ENCODE assay signal across 10 cellular contexts in genomic region chr5:179803651-179804598, GRCh38. TPM values are rescaled to one million over a fixed set of nuclear protein-coding genes. Genes with fewer than 3 reads are reported as not detected.
A peak's percentile ranks its signal among the peaks of the same experiment; 100 is the strongest.
DNase-seq lines count a peak whose midpoint lies in the region; ATAC-seq, FAIRE-seq and TF ChIP-seq lines count a peak whose summit lies in the region.
"Had no signal": no experiment of that assay in that cellular context is flagged by ENCODE, and none has a peak within 500 bp of the region (broad histone marks: within the 10 kb centered on the region; RNA-seq: fewer than 3 reads in every experiment).

No MANE protein-coding gene starts in this region.

- CTCF ChIA-PET in SK-N-SH (lab: Yijun Ruan, JAX) = no interaction called here
- CTCF ChIA-PET in H1 (lab: Charles Lee; ENCODE audit: partially characterized antibody) = interaction anchor here (0.9 to 3.9 kb wide), 7 partner anchors 10 to 67 kb away, joined by 3 to 23 read pairs (median 4); no protein-coding TSS in a partner anchor

- no peaks in the 10 kb centered on the region for H3K9me2 ChIP-seq in SK-N-SH

- no peak for TF ChIP-seq CTCF in SK-N-SH (IDR thresholded peaks at IDR 0.05)
- TF ChIP-seq CTCF in H1 (IDR thresholded peaks at IDR 0.05; ENCODE audit: control extremely low read depth in 1 of 3, insufficient read depth in 1 of 3, low read depth in 1 of 3, low read length in 3 of 3) = no peak

- POLR2A ChIA-PET in SK-N-SH (lab: Yijun Ruan, JAX) = interaction anchor here (0.9 kb wide), 1 partner anchor 14 kb away, joined by 3 read pairs; no protein-coding TSS in a partner anchor
- POLR2A ChIA-PET in H1 (lab: Charles Lee; ENCODE audit: partially characterized antibody) = interaction anchor here (0.7 to 16.9 kb wide), 5 partner anchors 10 to 180 kb away, joined by 3 to 207 read pairs (median 4); partner anchors contain the start of genes HNRNPH1, LTC4S and SQSTM1

- DNase-seq in SK-N-SH (no peak), SIG-M5 (lab: John Stamatoyannopoulos, UW) (peak; percentile 57), H1 (ENCODE audit: low read depth in 1 of 2, low spot score in 2 of 2) (peak in 1 of 2 experiments; percentile 44), small intestine (peak; percentile 36), RPMI8226 (no peak), activated gamma-delta T cell treated with Interleukin-2 at 50 U/mL for 16 hours (no peak)

- 0 out of 2 replicates have a peak overlapping the region, but pooled peaks have one; percentile 20 for H2BK5ac ChIP-seq in H1 (ENCODE audit: low read depth, low read length)

- H3K23me2 ChIP-seq in H1 (ENCODE audit: low read depth, low read length) = peaks cover 10% of the 10 kb centered on the region; the same call in 1 of the 2 replicates

- H3K4me1 ChIP-seq in SK-N-SH (ENCODE audit: control insufficient read depth in 1 of 2, insufficient read depth in 2 of 2, low read depth in 1 of 2, low read length in 1 of 2) (peaks cover 16 to 23% of the 10 kb centered on the region in 2 experiments; a peak in 3 of 4 replicates), H1 (replicated peaks in 1 of 4; ENCODE audit: control insufficient read depth in 3 of 4, insufficient read depth in 4 of 4, low read length in 3 of 4) (peaks cover 0 to 32% (median 30%) of the 10 kb centered on the region in 4 experiments; a peak in 6 of 7 replicates), small intestine (ENCODE audit: control insufficient read depth in 2 of 2, insufficient read depth in 1 of 2, low read depth in 1 of 2, low read length in 1 of 2) (peaks cover 0 to 7% of the 10 kb centered on the region in 2 donors)

- no peak for FAIRE-seq in H1 (lab: Jason Lieb, UNC)
- FAIRE-seq in small intestine (lab: Jason Lieb, UNC) = no peak
- FAIRE-seq: G401.6, TTC549 had no signal

- H4K20me1 ChIP-seq in SK-N-SH (ENCODE audit: insufficient read depth) (peaks cover 37% of the 10 kb centered on the region), H1 (replicated peaks in 1 of 2; ENCODE audit: control insufficient read depth in 1 of 2, insufficient read depth in 2 of 2, low read length in 2 of 2) (peaks cover 8 to 26% of the 10 kb centered on the region in 2 experiments)

- H2BK12ac ChIP-seq in H1 (ENCODE audit: low read depth, low read length) = no peak overlapping the region

- H4K5ac ChIP-seq in H1 (ENCODE audit: insufficient read length, low read depth, low read length) = no peak overlapping the region

- WGBS in SK-N-SH (ENCODE audit: low lambda C conversion rate) = 71% methylated on average over 12 of the region's 20 CpGs
- 80% methylated on average over 20 of the region's 20 CpGs; no CpG with 5 or more reads in 1 of the 2 experiments for WGBS in H1 (ENCODE audit: extremely low coverage in 1 of 2, insufficient coverage in 1 of 2, insufficient read length in 1 of 2, insufficient replicate concordance in 2 of 2, low coverage in 1 of 2, low lambda C conversion rate in 2 of 2, missing lambda C conversion rate in 1 of 2), 2 experiments
- 37 to 55% (median 39%) methylated on average over 19 to 20 of the region's 20 CpGs for WGBS in small intestine, 3 donors

- H3K4me2 ChIP-seq in SK-N-SH = peak overlapping the region; percentile 99
- peak overlapping the region; percentile 36 to 75; a peak in 3 of 4 replicates for H3K4me2 ChIP-seq in H1 (ENCODE audit: insufficient read depth in 1 of 2, low read depth in 2 of 2, low read length in 2 of 2)

- 0 out of 2 replicates have a peak overlapping the region, but pooled peaks have one; percentile 53 for H2AK5ac ChIP-seq in H1 (ENCODE audit: low read depth, low read length)

- peaks cover 11% of the 10 kb centered on the region for H3K79me1 ChIP-seq in H1 (ENCODE audit: low read depth, low read length)

- TF ChIP-seq POLR2A in H1 (IDR thresholded peaks at IDR 0.05; ENCODE audit: control extremely low read depth in 1 of 2, low read depth in 2 of 2, low read length in 2 of 2) = no peak

- H3K27ac ChIP-seq in SK-N-SH (ENCODE audit: low read depth in 2 of 2, low read length in 1 of 2) (no peak overlapping the region; a peak in 2 of 4 replicates), H1 (ENCODE audit: low read depth, low read length) (no peak overlapping the region), small intestine (ENCODE audit: low read depth in 1 of 2, low read length in 1 of 2) (peak overlapping the region; percentile 94 to 100)

- no peak overlapping the region; the same call in 1 of the 2 replicates for H4K8ac ChIP-seq in H1 (ENCODE audit: extremely low read depth, insufficient read depth, low read length)

- H3K79me2 ChIP-seq in SK-N-SH (ENCODE audit: insufficient read depth) = peaks cover 67% of the 10 kb centered on the region
- H3K79me2 ChIP-seq in H1 (ENCODE audit: control insufficient read depth in 1 of 2, insufficient read depth in 2 of 2, low read length in 2 of 2) = peaks cover 0 to 22% of the 10 kb centered on the region in 2 experiments; a peak in 2 of 4 replicates

- 0 out of 2 replicates have a peak overlapping the region, but pooled peaks have one; percentile 48 for H2BK20ac ChIP-seq in H1 (ENCODE audit: low read length)

- no peak overlapping the region; the same call in 1 of the 2 replicates for H3K18ac ChIP-seq in H1 (ENCODE audit: extremely low read depth, low read length)

- no peak overlapping the region for H3K4me3 ChIP-seq in SK-N-SH (ENCODE audit: low read depth in 2 of 2, low read length in 1 of 2)
- H3K4me3 ChIP-seq in H1 (ENCODE audit: extremely low read depth in 1 of 4, insufficient read depth in 2 of 4, low read depth in 3 of 4, low read length in 4 of 4) = peak overlapping the region in 2 of 4 experiments; percentile 22 to 23; a peak in 3 of 8 replicates
- H3K4me3 ChIP-seq in small intestine (ENCODE audit: low read depth in 1 of 2, low read length in 2 of 2) = peak overlapping the region in 1 of 2 donors; percentile 99

- H3K9ac ChIP-seq in SK-N-SH = no peak overlapping the region
- 0 out of 7 replicates have a peak overlapping the region, but pooled peaks of 1 of the 4 experiments have one; percentile 15 for H3K9ac ChIP-seq in H1 (replicated peaks in 1 of 4; ENCODE audit: extremely low read depth in 1 of 4, low read depth in 3 of 4, low read length in 3 of 4)

- H2BK15ac ChIP-seq in H1 (ENCODE audit: low read length) = 0 out of 2 replicates have a peak overlapping the region, but pooled peaks have one; percentile 61

- no peak overlapping the region for H4K91ac ChIP-seq in H1 (replicated peaks; ENCODE audit: insufficient read length, low read length)

- TF ChIP-seq EP300 in SK-N-SH (IDR thresholded peaks at IDR 0.05; ENCODE audit: borderline replicate concordance in 1 of 2, low read depth in 1 of 2, low read length in 1 of 2) (no peak), H1 (IDR thresholded peaks at IDR 0.05; ENCODE audit: borderline replicate concordance in 1 of 2, low read depth in 2 of 2, low read length in 2 of 2) (no peak)

- H2AFZ ChIP-seq in SK-N-SH (ENCODE audit: low read depth) (no peak overlapping the region), H1 (ENCODE audit: low read length) (no peak overlapping the region)

- H3F3A ChIP-seq in SK-N-SH (replicated peaks; ENCODE audit: insufficient read depth) = peaks cover 9% of the 10 kb centered on the region

- H3K9me3 ChIP-seq in SK-N-SH (no peaks in the 10 kb centered on the region), H1 (ENCODE audit: insufficient read depth in 2 of 2, low read depth in 1 of 2, low read length in 1 of 2) (no peaks in the 10 kb centered on the region), small intestine (ENCODE audit: control insufficient read depth, low read depth) (no peaks in the 10 kb centered on the region)

- TF ChIP-seq RAD21 in SK-N-SH (IDR thresholded peaks at IDR 0.05; ENCODE audit: low read length) (no peak), H1 (IDR thresholded peaks at IDR 0.05 in 1 of 2, conservative IDR thresholded peaks at IDR 0.05 in 1 of 2; ENCODE audit: low read depth in 2 of 2, low read length in 2 of 2) (no peak)

- H3K27me3 ChIP-seq in SK-N-SH (ENCODE audit: insufficient read depth) (no peaks in the 10 kb centered on the region), H1 (replicated peaks in 1 of 4; ENCODE audit: control insufficient read depth in 3 of 4, extremely low read depth in 1 of 4, insufficient read depth in 3 of 4, low read length in 3 of 4) (no peaks in the 10 kb centered on the region), small intestine (ENCODE audit: control insufficient read depth in 2 of 2, insufficient read depth in 2 of 2, low read length in 2 of 2) (no peaks in the 10 kb centered on the region)

- H3K23ac ChIP-seq in H1 (ENCODE audit: insufficient read length) = no peak overlapping the region

- ATAC-seq in SK-N-SH treated with all-trans-retinoic acid at 6 μM for 48 hours = no peak
- ATAC-seq in HG03439 (IDR thresholded peaks at IDR 0.05; ENCODE audit: unreplicated experiment) = no peak

- no peak overlapping the region for H3K4ac ChIP-seq in H1 (replicated peaks; ENCODE audit: insufficient read length, low read depth, low read length)

- H3K14ac ChIP-seq in H1 (ENCODE audit: insufficient read length) = no peak overlapping the region

- no peak overlapping the region for H3K56ac ChIP-seq in H1 (replicated peaks; ENCODE audit: insufficient read length, low read depth, low read length)

- H2BK120ac ChIP-seq in H1 (replicated peaks; ENCODE audit: low read depth, low read length) = no peak overlapping the region

- peaks cover 0 to 33% of the 10 kb centered on the region in 2 experiments for H3K36me3 ChIP-seq in SK-N-SH (replicated peaks in 1 of 2; ENCODE audit: control insufficient read depth in 1 of 2, insufficient read depth in 2 of 2, low read length in 1 of 2)
- H3K36me3 ChIP-seq in H1 (ENCODE audit: control insufficient read depth in 2 of 4, insufficient read depth in 4 of 4, low read length in 3 of 4) = peaks cover 4 to 15% (median 12%) of the 10 kb centered on the region in 4 experiments; a peak in 6 of 8 replicates
- H3K36me3 ChIP-seq in small intestine (ENCODE audit: control insufficient read depth in 2 of 2, insufficient read depth in 2 of 2, low read length in 2 of 2) = peaks cover 11 to 17% of the 10 kb centered on the region in 2 donors

RNA-seq across cellular contexts. Expression of gene MGAT4B, which starts 2.7 kb away (rescaled TPM):
- polyA plus RNA-seq in SK-N-SH (2012; rRNA removed) (174 and 190 TPM in 2 replicates), H1 (2011; rRNA removed) (128 and 182 TPM in 2 replicates), small intestine (100 to 1,000 TPM; 258 to 661 (median 544) TPM)
- polyA plus RNA-seq in SK-N-SH (2012; cell fraction: cytosol; rRNA removed) = 120 and 170 TPM in 2 replicates
- 434 and 545 TPM in 2 replicates for polyA plus RNA-seq in SK-N-SH (2012; cell fraction: nucleus; rRNA removed)
- 112 and 116 TPM in 2 replicates for total RNA-seq in H1 (2021; fragmentation: NEBNext Ultra II Directional; extraction: Animal tissue kit (Norgen Biotek cat#: 25700))
- 107 TPM for polyA plus RNA-seq in H1 (2011; cell fraction: cytosol; rRNA removed)
- polyA plus RNA-seq in H1 (2011; cell fraction: nucleus; rRNA removed) = 485 TPM
- 120 to 133 TPM (median 129 TPM) in 4 replicates for polyA plus RNA-seq in H1 (2012, experiment 1 of 2)
- polyA plus RNA-seq in H1 (2012, experiment 2 of 2) = 128 TPM
- polyA plus RNA-seq in H1 (2013, experiment 1 of 2) = 81.5 TPM
- polyA plus RNA-seq in H1 (2013, experiment 2 of 2) = 77.1 TPM
- 93.9 and 120 TPM in 2 replicates for polyA minus RNA-seq in H1 (2011; rRNA and poly(A)+ RNA removed)
- 99.0 TPM for polyA minus RNA-seq in H1 (2011; cell fraction: cytosol; rRNA and poly(A)+ RNA removed)
- 145 TPM for polyA minus RNA-seq in H1 (2011; cell fraction: nucleus; rRNA and poly(A)+ RNA removed)

RNA-seq across cellular contexts. Expression of gene LTC4S, which starts 10.1 kb away (rescaled TPM):
- polyA plus RNA-seq in SK-N-SH (2012; rRNA removed) = 0.34 and 0.43 TPM in 2 replicates
- 0.14 TPM in 1 of 2 replicates, not detected in the other for polyA plus RNA-seq in SK-N-SH (2012; cell fraction: cytosol; rRNA removed)
- polyA plus RNA-seq in SK-N-SH (2012; cell fraction: nucleus; rRNA removed) = 0.67 and 0.75 TPM in 2 replicates
- 1.1 and 2.2 TPM in 2 replicates for total RNA-seq in H1 (2021; fragmentation: NEBNext Ultra II Directional; extraction: Animal tissue kit (Norgen Biotek cat#: 25700))
- polyA plus RNA-seq in H1 (2011; rRNA removed) = 3.7 and 3.8 TPM in 2 replicates
- polyA plus RNA-seq in H1 (2011; cell fraction: cytosol; rRNA removed) = 0.93 TPM
- polyA plus RNA-seq in H1 (2011; cell fraction: nucleus; rRNA removed) = 5.8 TPM
- polyA plus RNA-seq in H1 (2012, experiment 1 of 2) = 0.95 to 2.8 TPM (median 1.9 TPM) in 4 replicates
- 0.91 TPM for polyA plus RNA-seq in H1 (2012, experiment 2 of 2)
- polyA plus RNA-seq in H1 (2013, experiment 1 of 2) = 2.6 TPM
- polyA plus RNA-seq in H1 (2013, experiment 2 of 2) = 2.4 TPM
- polyA minus RNA-seq in H1 (2011; rRNA and poly(A)+ RNA removed) = not detected in 2 replicates
- not detected for polyA minus RNA-seq in H1 (2011; cell fraction: cytosol; rRNA and poly(A)+ RNA removed)
- polyA minus RNA-seq in H1 (2011; cell fraction: nucleus; rRNA and poly(A)+ RNA removed) = 2.3 TPM
- 1 to 10 TPM in 2 of 3 donors, not detected in 1; 5.4 to 6.7 TPM for polyA plus RNA-seq in small intestine

RNA-seq across cellular contexts. Expression of gene SQSTM1, which starts 16.8 kb away (rescaled TPM):
- polyA plus RNA-seq in SK-N-SH (2012; rRNA removed) (181 and 185 TPM in 2 replicates), H1 (2011; rRNA removed) (70.6 and 78.6 TPM in 2 replicates), small intestine (100 to 1,000 TPM; 135 to 217 (median 144) TPM)
- 98.5 and 121 TPM in 2 replicates for polyA plus RNA-seq in SK-N-SH (2012; cell fraction: cytosol; rRNA removed)
- polyA plus RNA-seq in SK-N-SH (2012; cell fraction: nucleus; rRNA removed) = 413 and 442 TPM in 2 replicates
- total RNA-seq in H1 (2021; fragmentation: NEBNext Ultra II Directional; extraction: Animal tissue kit (Norgen Biotek cat#: 25700)) = 98.6 and 110 TPM in 2 replicates
- polyA plus RNA-seq in H1 (2011; cell fraction: cytosol; rRNA removed) = 63.7 TPM
- 97.6 TPM for polyA plus RNA-seq in H1 (2011; cell fraction: nucleus; rRNA removed)
- polyA plus RNA-seq in H1 (2012, experiment 1 of 2) = 73.2 to 115 TPM (median 98.8 TPM) in 4 replicates
- 98.7 TPM for polyA plus RNA-seq in H1 (2012, experiment 2 of 2)
- polyA plus RNA-seq in H1 (2013, experiment 1 of 2) = 54.2 TPM
- 53.0 TPM for polyA plus RNA-seq in H1 (2013, experiment 2 of 2)
- 39.1 and 39.8 TPM in 2 replicates for polyA minus RNA-seq in H1 (2011; rRNA and poly(A)+ RNA removed)
- 125 TPM for polyA minus RNA-seq in H1 (2011; cell fraction: cytosol; rRNA and poly(A)+ RNA removed)
- 167 TPM for polyA minus RNA-seq in H1 (2011; cell fraction: nucleus; rRNA and poly(A)+ RNA removed)

RNA-seq across cellular contexts. Expression of gene MRNIP, which starts 54.7 kb away (rescaled TPM):
- 32.8 and 34.9 TPM in 2 replicates for polyA plus RNA-seq in SK-N-SH (2012; rRNA removed)
- polyA plus RNA-seq in SK-N-SH (2012; cell fraction: cytosol; rRNA removed) = 12.4 and 13.7 TPM in 2 replicates
- polyA plus RNA-seq in SK-N-SH (2012; cell fraction: nucleus; rRNA removed) = 283 and 329 TPM in 2 replicates
- total RNA-seq in H1 (2021; fragmentation: NEBNext Ultra II Directional; extraction: Animal tissue kit (Norgen Biotek cat#: 25700)) = 22.2 and 29.6 TPM in 2 replicates
- 29.6 and 42.5 TPM in 2 replicates for polyA plus RNA-seq in H1 (2011; rRNA removed)
- polyA plus RNA-seq in H1 (2011; cell fraction: cytosol; rRNA removed) = 41.4 TPM
- 213 TPM for polyA plus RNA-seq in H1 (2011; cell fraction: nucleus; rRNA removed)
- polyA plus RNA-seq in H1 (2012, experiment 1 of 2) = 28.3 to 30.2 TPM (median 29.2 TPM) in 4 replicates
- 10.6 TPM for polyA plus RNA-seq in H1 (2012, experiment 2 of 2)
- 27.2 TPM for polyA plus RNA-seq in H1 (2013, experiment 1 of 2)
- polyA plus RNA-seq in H1 (2013, experiment 2 of 2) = 24.3 TPM
- 21.4 and 22.4 TPM in 2 replicates for polyA minus RNA-seq in H1 (2011; rRNA and poly(A)+ RNA removed)
- 10.3 TPM for polyA minus RNA-seq in H1 (2011; cell fraction: cytosol; rRNA and poly(A)+ RNA removed)
- polyA minus RNA-seq in H1 (2011; cell fraction: nucleus; rRNA and poly(A)+ RNA removed) = 30.9 TPM
- 10 to 100 TPM; 11.3 to 29.7 (median 11.7) TPM for polyA plus RNA-seq in small intestine

Comparison
In these comparisons a context has a peak if more than half of its experiments do, and no peak if none do; other contexts are left out.
1. DNase-seq: peak in SIG-M5 (single experiment) and small intestine (single experiment); none in SK-N-SH (single experiment), RPMI8226 (single experiment) and activated gamma-delta T cell treated with Interleukin-2 at 50 U/mL for 16 hours (single experiment).
2. H3K27ac ChIP-seq: peak in small intestine (2 of 2); none in SK-N-SH (0 of 2) and H1 (single experiment).
3. Of the 17 proteins assayed by ChIP-seq in both H1 and SK-N-SH: peak only in H1: none; only in SK-N-SH: MAX; in both: none; in neither: 16.